In the genomic region with DNA sequence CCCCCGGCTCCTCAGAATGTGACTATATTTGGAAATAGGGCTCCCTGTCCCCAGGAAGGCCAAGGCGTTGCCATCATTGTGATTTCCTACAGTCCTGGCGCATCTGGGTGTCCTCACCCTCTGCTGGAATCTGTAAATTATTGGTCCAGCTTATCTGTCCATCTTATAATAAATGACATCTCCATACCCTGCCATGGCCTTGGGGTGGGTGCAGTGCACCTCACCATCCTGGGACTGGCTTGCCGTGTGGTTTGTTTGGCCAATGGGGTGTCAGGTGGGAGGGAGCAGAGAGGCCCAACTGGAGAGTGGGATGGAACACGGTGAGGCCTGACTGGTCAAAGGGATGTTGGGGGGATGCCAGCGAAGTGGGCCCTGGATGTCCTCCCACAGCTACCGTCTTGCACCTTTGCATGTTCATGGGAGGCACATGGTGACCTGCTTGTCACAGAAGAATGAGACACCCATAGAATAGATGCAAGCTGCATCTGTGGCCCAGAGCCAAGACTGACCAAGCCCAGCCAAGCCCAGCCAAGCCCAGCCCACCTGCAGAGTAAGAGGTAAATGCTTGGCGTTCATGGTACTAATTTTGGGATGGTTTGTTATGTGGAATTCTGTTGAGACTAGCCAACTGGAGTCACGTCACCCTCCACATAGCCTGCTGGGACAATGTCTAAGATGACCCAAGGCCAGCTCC, we compare ENCODE assay signal across 2 cellular contexts.
TF ChIP-seq lines count a peak whose summit lies in the region.

No MANE protein-coding gene starts in this region.

TF ChIP-seq in IMR-90, 13 proteins besides CTCF, POLR2A, EP300 and RAD21:
- TF ChIP-seq, protein P1, sequence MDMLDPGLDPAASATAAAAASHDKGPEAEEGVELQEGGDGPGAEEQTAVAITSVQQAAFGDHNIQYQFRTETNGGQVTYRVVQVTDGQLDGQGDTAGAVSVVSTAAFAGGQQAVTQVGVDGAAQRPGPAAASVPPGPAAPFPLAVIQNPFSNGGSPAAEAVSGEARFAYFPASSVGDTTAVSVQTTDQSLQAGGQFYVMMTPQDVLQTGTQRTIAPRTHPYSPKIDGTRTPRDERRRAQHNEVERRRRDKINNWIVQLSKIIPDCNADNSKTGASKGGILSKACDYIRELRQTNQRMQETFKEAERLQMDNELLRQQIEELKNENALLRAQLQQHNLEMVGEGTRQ (IDR thresholded peaks at IDR 0.05; ENCODE audit: low read depth, low read length), result no peak
- no peak for TF ChIP-seq BHLHE40 (IDR thresholded peaks at IDR 0.05; ENCODE audit: low read depth, low read length)
- TF ChIP-seq CHD1 (IDR thresholded peaks at IDR 0.05; ENCODE audit: low read depth, low read length), result no peak
- TF ChIP-seq RFX5 (IDR thresholded peaks at IDR 0.05; ENCODE audit: low read depth, low read length), result no peak
- TF ChIP-seq NFE2L2 (IDR thresholded peaks at IDR 0.05; ENCODE audit: low read depth, low read length), result no peak
TF ChIP-seq in IMR-90: peak in this region for 0.

TF ChIP-seq in GM12878, 131 proteins besides CTCF, POLR2A, EP300 and RAD21:
- TF ChIP-seq NR2F1 (conservative IDR thresholded peaks at IDR 0.05) (no peak), NFIC (IDR thresholded peaks at IDR 0.05; ENCODE audit: low read depth, low read length) (no peak), SPI1 (IDR thresholded peaks at IDR 0.05; ENCODE audit: borderline replicate concordance, insufficient read depth, low read depth, low read length) (no peak), CBX3 (IDR thresholded peaks at IDR 0.05; ENCODE audit: borderline replicate concordance, low read depth) (no peak), NR2C1 (IDR thresholded peaks at IDR 0.05) (no peak), ZBTB40 (IDR thresholded peaks at IDR 0.05; ENCODE audit: borderline replicate concordance) (no peak), NFYA (IDR thresholded peaks at IDR 0.05; ENCODE audit: borderline replicate concordance, low read depth, low read length) (no peak), BHLHE40 (IDR thresholded peaks at IDR 0.05; ENCODE audit: borderline replicate concordance in 1 of 2, low read depth in 2 of 2, low read length in 1 of 2) (no peak)
- TF ChIP-seq, protein P2, sequence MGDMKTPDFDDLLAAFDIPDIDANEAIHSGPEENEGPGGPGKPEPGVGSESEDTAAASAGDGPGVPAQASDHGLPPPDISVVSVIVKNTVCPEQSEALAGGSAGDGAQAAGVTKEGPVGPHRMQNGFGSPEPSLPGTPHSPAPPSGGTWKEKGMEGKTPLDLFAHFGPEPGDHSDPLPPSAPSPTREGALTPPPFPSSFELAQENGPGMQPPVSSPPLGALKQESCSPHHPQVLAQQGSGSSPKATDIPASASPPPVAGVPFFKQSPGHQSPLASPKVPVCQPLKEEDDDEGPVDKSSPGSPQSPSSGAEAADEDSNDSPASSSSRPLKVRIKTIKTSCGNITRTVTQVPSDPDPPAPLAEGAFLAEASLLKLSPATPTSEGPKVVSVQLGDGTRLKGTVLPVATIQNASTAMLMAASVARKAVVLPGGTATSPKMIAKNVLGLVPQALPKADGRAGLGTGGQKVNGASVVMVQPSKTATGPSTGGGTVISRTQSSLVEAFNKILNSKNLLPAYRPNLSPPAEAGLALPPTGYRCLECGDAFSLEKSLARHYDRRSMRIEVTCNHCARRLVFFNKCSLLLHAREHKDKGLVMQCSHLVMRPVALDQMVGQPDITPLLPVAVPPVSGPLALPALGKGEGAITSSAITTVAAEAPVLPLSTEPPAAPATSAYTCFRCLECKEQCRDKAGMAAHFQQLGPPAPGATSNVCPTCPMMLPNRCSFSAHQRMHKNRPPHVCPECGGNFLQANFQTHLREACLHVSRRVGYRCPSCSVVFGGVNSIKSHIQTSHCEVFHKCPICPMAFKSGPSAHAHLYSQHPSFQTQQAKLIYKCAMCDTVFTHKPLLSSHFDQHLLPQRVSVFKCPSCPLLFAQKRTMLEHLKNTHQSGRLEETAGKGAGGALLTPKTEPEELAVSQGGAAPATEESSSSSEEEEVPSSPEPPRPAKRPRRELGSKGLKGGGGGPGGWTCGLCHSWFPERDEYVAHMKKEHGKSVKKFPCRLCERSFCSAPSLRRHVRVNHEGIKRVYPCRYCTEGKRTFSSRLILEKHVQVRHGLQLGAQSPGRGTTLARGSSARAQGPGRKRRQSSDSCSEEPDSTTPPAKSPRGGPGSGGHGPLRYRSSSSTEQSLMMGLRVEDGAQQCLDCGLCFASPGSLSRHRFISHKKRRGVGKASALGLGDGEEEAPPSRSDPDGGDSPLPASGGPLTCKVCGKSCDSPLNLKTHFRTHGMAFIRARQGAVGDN (IDR thresholded peaks at IDR 0.05), result no peak
